21 cellular contexts compared by ENCODE assay signal in the genomic region with DNA sequence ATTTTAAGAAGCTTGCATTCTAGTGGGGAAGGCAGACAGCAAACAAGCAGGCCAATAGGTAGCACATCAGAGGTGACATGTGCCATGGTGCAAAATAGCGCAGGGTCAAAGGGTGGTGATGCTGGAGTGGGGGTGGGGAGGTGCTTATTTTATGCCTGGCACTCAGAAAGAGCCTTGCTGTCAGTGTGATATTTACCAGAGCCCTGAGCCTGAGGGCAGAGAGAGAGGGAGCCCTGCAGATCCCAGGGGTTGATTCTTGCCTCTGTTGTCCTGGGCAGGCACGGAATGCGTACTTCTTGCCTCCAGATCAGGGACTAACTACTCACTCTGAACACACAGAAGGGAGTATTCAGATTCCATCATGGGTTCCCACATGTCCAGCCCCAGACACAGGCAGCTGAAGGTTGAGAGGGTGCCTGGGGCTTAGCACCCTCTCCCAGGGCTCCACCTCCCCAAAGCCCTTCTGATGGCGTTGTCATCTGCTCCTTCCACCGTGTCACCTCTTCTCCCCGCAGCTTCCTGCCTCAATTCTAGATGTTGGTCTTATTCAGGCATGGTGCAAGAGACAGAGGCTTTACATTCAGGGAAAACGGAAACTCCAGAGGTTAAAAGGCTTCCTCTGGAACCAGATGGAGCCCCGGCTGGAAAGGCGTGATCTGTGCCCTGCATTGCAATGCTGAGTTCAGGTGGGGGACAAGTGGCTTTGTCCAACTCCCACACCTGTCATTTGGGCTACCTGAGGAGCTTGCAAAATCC.
"Had no signal": no experiment of that assay in that cellular context is flagged by ENCODE, and none has a peak within 500 bp of the region (broad histone marks: within the 10 kb centered on the region; RNA-seq: fewer than 3 reads in every experiment).

No MANE protein-coding gene starts in this region.

- H3K4me1 ChIP-seq: colonic mucosa, foreskin keratinocyte, pancreas, tibial artery, uterus had no signal

- H3K27me3 ChIP-seq: colonic mucosa, foreskin keratinocyte, pancreas, tibial artery, uterus had no signal

- H3K36me3 Mint-ChIP-seq: activated naive CD8-positive, alpha-beta T cell treated with anti-CD3 and anti-CD28 coated beads, Interleukin-2, amount 10 ng/mL, durations not matched to agents 7 days and 5 days had no signal

- ATAC-seq: activated CD8-positive, alpha-beta T cell treated with anti-CD3 and anti-CD28 coated beads for 36 hours; activated T-helper 17 cell treated with anti-CD3 and anti-CD28 coated beads, Interleukin-2, amount 50 U/mL, for 72 hours; foreskin keratinocyte; naive thymus-derived CD8-positive, alpha-beta T cell; pancreas had no signal

- H3K27ac Mint-ChIP-seq: activated CD4-positive, alpha-beta T cell treated with anti-CD3 and anti-CD28 coated beads, Interleukin-2, amount 10 ng/mL, durations not matched to agents 24 days and 14 days; activated CD8-positive, alpha-beta T cell treated with anti-CD3 and anti-CD28 coated beads for 36 hours; activated naive CD8-positive, alpha-beta T cell treated with anti-CD3 and anti-CD28 coated beads, Interleukin-2, amount 10 ng/mL, durations not matched to agents 7 days and 5 days; activated T-helper 17 cell treated with anti-CD3 and anti-CD28 coated beads, Interleukin-2, amount 50 U/mL, for 72 hours; endodermal cell; naive thymus-derived CD8-positive, alpha-beta T cell had no signal

- H3K27ac ChIP-seq: colonic mucosa, foreskin keratinocyte, pancreas, tibial artery, uterus had no signal

- H3K4me3 ChIP-seq: colonic mucosa, pancreas, tibial artery, uterus had no signal

- H3K4me1 Mint-ChIP-seq: activated T-helper 17 cell treated with anti-CD3 and anti-CD28 coated beads, Interleukin-2, amount 50 U/mL, for 72 hours; central memory CD8-positive, alpha-beta T cell had no signal

- H3K36me3 ChIP-seq: colonic mucosa, pancreas, tibial artery, uterus had no signal

- H3K27me3 Mint-ChIP-seq: activated CD4-positive, alpha-beta T cell treated with anti-CD3 and anti-CD28 coated beads, Interleukin-2, amount 10 ng/mL, durations not matched to agents 24 days and 14 days; activated CD8-positive, alpha-beta T cell treated with anti-CD3 and anti-CD28 coated beads for 36 hours; activated naive CD8-positive, alpha-beta T cell treated with anti-CD3 and anti-CD28 coated beads, Interleukin-2, amount 10 ng/mL, durations not matched to agents 7 days and 5 days; activated T-helper 17 cell treated with anti-CD3 and anti-CD28 coated beads, Interleukin-2, amount 50 U/mL, for 72 hours; brain; central memory CD8-positive, alpha-beta T cell; naive thymus-derived CD8-positive, alpha-beta T cell had no signal

- H3K4me3 Mint-ChIP-seq: activated CD4-positive, alpha-beta T cell treated with anti-CD3 and anti-CD28 coated beads, Interleukin-2, amount 10 ng/mL, durations not matched to agents 24 days and 14 days; activated CD8-positive, alpha-beta T cell treated with anti-CD3 and anti-CD28 coated beads for 36 hours; activated naive CD8-positive, alpha-beta T cell treated with anti-CD3 and anti-CD28 coated beads, Interleukin-2, amount 10 ng/mL, durations not matched to agents 7 days and 5 days; activated T-helper 17 cell treated with anti-CD3 and anti-CD28 coated beads, Interleukin-2, amount 50 U/mL, for 72 hours; brain; central memory CD8-positive, alpha-beta T cell; endodermal cell; naive thymus-derived CD8-positive, alpha-beta T cell had no signal

- DNase-seq: activated CD4-positive, alpha-beta T cell treated with anti-CD3 and anti-CD28 coated beads, Interleukin-2, amount 10 ng/mL, durations not matched to agents 24 days and 14 days; activated CD8-positive, alpha-beta T cell treated with anti-CD3 and anti-CD28 coated beads for 36 hours; activated naive CD4-positive, alpha-beta T cell; activated naive CD8-positive, alpha-beta T cell treated with anti-CD3 and anti-CD28 coated beads, Interleukin-2, amount 10 ng/mL, durations not matched to agents 7 days and 5 days; activated T-cell treated with anti-CD3 and anti-CD28 coated beads, Interleukin-2, amount 50 U/mL, for 1 hour; colonic mucosa; endodermal cell; foreskin keratinocyte; hypothalamus; kidney; mesendoderm; naive thymus-derived CD8-positive, alpha-beta T cell; pancreas; stimulated activated CD8-positive, alpha-beta memory T cell treated with anti-CD3 and anti-CD28 coated beads, Interleukin-4, amount 100 ng/mL, for 48 hours; stimulated activated naive CD4-positive, alpha-beta T cell; T1000; tibial artery; uterus had no signal

- H3K9me3 ChIP-seq: colonic mucosa, pancreas, uterus had no signal

- H3K9me3 Mint-ChIP-seq: activated CD4-positive, alpha-beta T cell treated with anti-CD3 and anti-CD28 coated beads, Interleukin-2, amount 10 ng/mL, durations not matched to agents 24 days and 14 days; activated CD8-positive, alpha-beta T cell treated with anti-CD3 and anti-CD28 coated beads for 36 hours; activated naive CD8-positive, alpha-beta T cell treated with anti-CD3 and anti-CD28 coated beads, Interleukin-2, amount 10 ng/mL, durations not matched to agents 7 days and 5 days; activated T-helper 17 cell treated with anti-CD3 and anti-CD28 coated beads, Interleukin-2, amount 50 U/mL, for 72 hours; central memory CD8-positive, alpha-beta T cell had no signal
